ENCODE assay signal across 1 cellular context in the genomic region with DNA sequence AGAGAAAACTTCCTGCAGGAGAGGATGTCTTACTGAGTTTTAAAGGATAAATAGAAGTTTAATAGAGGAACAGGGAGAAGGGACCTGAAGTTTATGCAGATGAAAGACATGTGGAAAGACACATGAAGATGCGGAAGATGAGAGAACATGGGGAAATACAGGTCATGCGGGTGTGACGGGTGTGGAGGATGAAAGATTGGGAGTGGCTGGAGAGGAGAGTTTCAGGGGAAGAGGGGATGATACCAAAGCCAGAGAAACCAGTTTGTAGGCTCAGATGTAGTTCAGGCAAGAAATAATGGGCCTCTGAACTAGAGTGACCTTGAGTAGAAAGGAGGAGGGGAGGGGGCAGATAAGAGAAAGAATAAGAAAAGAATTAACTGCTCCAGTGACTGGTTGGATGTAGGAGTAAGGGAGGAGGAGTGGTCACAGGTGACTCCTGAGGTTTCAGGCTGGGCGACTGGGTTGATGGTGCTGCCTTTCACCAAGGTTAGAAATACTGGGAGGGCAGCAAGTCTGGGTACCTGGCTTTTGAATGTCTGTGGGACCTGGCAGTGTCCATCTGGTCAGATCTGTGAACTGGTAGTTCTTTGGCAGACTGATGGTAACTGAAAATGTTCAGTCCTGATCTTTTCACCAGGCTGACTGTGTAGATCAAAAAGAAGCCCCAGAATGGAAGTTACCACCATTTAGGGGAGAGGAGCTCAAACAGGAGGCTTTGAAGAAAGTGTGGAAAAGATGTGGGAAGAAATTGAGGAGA.
TF ChIP-seq lines count a peak whose summit lies in the region.

No MANE protein-coding gene starts in this region.

TF ChIP-seq in K562, 482 proteins besides CTCF, POLR2A, EP300 and RAD21:
- no peak for TF ChIP-seq HDAC8 (tag; IDR thresholded peaks at IDR 0.05)
- no peak for TF ChIP-seq RHOXF2B (CRISPR knock-in tag; conservative IDR thresholded peaks at IDR 0.05)
- no peak for TF ChIP-seq POLR2G (IDR thresholded peaks at IDR 0.05; ENCODE audit: low read depth, low read length)
- TF ChIP-seq GATA2 (CRISPR knock-in tag; IDR thresholded peaks at IDR 0.05), result no peak
- no peak for TF ChIP-seq TAF15 (IDR thresholded peaks at IDR 0.05; ENCODE audit: low read depth, low read length)
- TF ChIP-seq TAF7 (tag; IDR thresholded peaks at IDR 0.05), result no peak
